ENCODE assay signal across 19 cellular contexts in the genomic region with DNA sequence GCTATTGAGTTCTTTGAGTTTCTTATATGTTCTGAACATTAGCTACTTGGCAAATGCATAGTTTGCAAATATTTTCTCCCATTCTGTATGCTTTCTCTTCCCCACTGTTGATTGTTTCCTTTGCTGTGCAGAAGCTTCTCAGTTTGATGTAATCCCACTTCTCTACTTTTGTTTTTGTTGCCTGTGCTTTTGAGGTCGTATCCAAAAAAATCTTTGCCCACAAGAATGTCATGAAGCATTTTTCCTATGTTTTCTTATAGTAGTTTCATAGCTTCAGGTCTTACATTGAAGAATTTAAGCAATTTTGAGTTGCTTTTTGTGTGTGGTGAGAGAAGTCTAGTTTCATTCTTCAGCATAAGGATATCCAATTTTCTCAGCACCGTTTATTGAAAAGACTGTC.
"Had no signal": no experiment of that assay in that cellular context is flagged by ENCODE, and none has a peak within 500 bp of the region (broad histone marks: within the 10 kb centered on the region; RNA-seq: fewer than 3 reads in every experiment).

No MANE protein-coding gene starts in this region.

- FAIRE-seq: bronchial epithelial cell, keratinocyte, small intestine had no signal

- DNase-seq: activated CD4-positive, alpha-beta memory T cell treated with anti-CD3 and anti-CD28 coated beads, Interleukin-2, amount 10 ng/mL, durations not matched to agents 7 days and 5 days; activated CD4-positive, alpha-beta T cell treated with anti-CD3 and anti-CD28 coated beads for 48 hours; activated effector memory CD4-positive, alpha-beta T cell treated with anti-CD3 and anti-CD28 coated beads, Interleukin-2, amount 50 U/mL, for 16 hours; activated naive CD4-positive, alpha-beta T cell treated with anti-CD3 and anti-CD28 coated beads, Interleukin-2, amount 10 ng/mL, durations not matched to agents 7 days and 5 days; activated naive CD8-positive, alpha-beta T cell treated with anti-CD3 and anti-CD28 coated beads, Interleukin-2, amount 50 U/mL, for 24 hours; activated T-cell treated with anti-CD3 and anti-CD28 coated beads for 4 hours; anterior cingulate cortex; cortex of kidney; heart right ventricle; left colon; small intestine; stimulated activated CD4-positive, alpha-beta T cell treated with anti-CD3 and anti-CD28 coated beads, Interleukin-2, amount 100 ng/mL, for 48 hours; stimulated activated naive CD4-positive, alpha-beta T cell; testis had no signal

- H3K4me1 ChIP-seq: heart right ventricle, testis, vagina had no signal

- H3K4me3 ChIP-seq: heart right ventricle, testis, vagina had no signal

- H3K36me3 ChIP-seq: heart right ventricle, vagina had no signal

- ATAC-seq: activated naive CD8-positive, alpha-beta T cell treated with anti-CD3 and anti-CD28 coated beads, Interleukin-2, amount 50 U/mL, for 24 hours; heart right ventricle; left colon; sciatic nerve had no signal

- H3K9me3 ChIP-seq: testis, vagina had no signal

- H3K27me3 ChIP-seq: heart right ventricle, testis, vagina had no signal

- H3K27ac ChIP-seq: epithelial cell of prostate, heart right ventricle, testis, vagina had no signal
